8 cellular contexts compared by ENCODE assay signal in the genomic region with DNA sequence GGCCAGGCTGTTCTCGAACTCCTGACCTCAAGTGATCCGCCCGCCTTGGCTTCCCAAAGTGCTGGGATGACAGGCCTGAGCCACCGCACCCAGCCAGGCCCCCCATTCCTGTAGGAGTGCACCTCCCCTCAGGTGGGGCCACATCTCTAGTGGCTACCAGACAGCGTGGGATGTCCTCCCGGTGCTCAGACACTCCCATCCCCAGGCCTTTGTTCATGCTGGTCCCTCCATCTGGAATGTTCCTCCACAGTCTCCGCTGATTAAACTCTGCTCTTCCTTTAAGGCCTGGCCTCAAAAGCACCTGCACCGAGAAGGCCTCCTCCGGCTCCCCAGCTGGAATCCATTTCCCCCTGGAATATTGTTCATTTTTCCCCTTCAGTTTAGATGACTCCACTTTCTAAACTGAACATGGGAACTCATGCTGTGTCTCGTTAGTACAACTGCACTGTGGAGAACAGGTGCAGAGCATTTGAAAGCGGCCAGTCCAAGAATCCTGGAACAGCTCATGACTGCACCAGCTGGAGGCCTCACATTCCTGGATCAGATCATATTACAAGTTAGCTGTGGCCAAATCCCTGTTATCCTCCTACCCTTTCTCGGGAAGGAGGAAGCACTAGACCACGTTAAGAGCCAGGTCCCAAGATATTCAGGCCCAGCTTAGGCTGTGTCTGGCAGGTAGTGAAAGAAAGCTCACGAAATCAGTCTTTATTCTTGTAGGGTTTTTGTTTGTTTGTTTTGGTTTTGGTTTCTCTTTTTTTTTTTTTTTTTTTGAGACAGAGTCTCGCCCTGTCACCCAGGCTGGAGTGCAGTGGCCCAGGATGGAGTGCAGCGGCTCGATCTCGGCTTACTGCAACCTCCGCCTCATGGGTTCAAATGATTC.
DNase-seq lines count a peak whose midpoint lies in the region; ATAC-seq and TF ChIP-seq lines count a peak whose summit lies in the region.

No MANE protein-coding gene starts in this region.

- peaks cover 8% of the 10 kb centered on the region for H3K4me1 ChIP-seq in stomach smooth muscle (ENCODE audit: control insufficient read depth, insufficient read depth, low read length)

- H3K27ac ChIP-seq in C4-2B (peak overlapping the region; percentile 65), stomach smooth muscle (ENCODE audit: low read length) (peak overlapping the region; percentile 41)

- peak overlapping the region in 1 of 2 donors; percentile 21 for H3K9ac ChIP-seq in stomach smooth muscle (ENCODE audit: low read length in 2 of 2)

- no peak for TF ChIP-seq CTCF in C4-2B (conservative IDR thresholded peaks at IDR 0.05)

- peak; percentile 92 for DNase-seq in NCI-H146 (lab: John Stamatoyannopoulos, UW)
- DNase-seq in astrocyte of the hippocampus (ENCODE audit: low read depth, low spot score): peak; percentile 89
- peak; percentile 79 for DNase-seq in iPS-NIHi11 (ENCODE audit: low spot score)
- no peak for DNase-seq in GM19240 (ENCODE audit: insufficient read length, low spot score)

- ATAC-seq in GM21528 (IDR thresholded peaks at IDR 0.05; ENCODE audit: low FRiP score, unreplicated experiment): no peak
- no peak for ATAC-seq in HG03108 (IDR thresholded peaks at IDR 0.05; ENCODE audit: unreplicated experiment)

- no peaks in the 10 kb centered on the region for H3K9me3 ChIP-seq in stomach smooth muscle (ENCODE audit: control insufficient read depth in 2 of 2, low read length in 2 of 2)

- H3K36me3 ChIP-seq in stomach smooth muscle (ENCODE audit: control insufficient read depth in 2 of 2, insufficient read depth in 2 of 2, low read length in 2 of 2): no peaks in the 10 kb centered on the region

- H3K27me3 ChIP-seq in stomach smooth muscle (ENCODE audit: control insufficient read depth in 1 of 2, insufficient read depth in 2 of 2, low read length in 2 of 2): no peaks in the 10 kb centered on the region

- peak overlapping the region in 1 of 2 donors; percentile 22 for H3K4me3 ChIP-seq in stomach smooth muscle (ENCODE audit: low read length in 2 of 2)
